Comparison of ENCODE assay signal across 13 cellular contexts in genomic region chr3:129352045-129352444, GRCh38.
DNase-seq lines count a peak whose midpoint lies in the region; ATAC-seq and TF ChIP-seq lines count a peak whose summit lies in the region.
"Had no signal": no experiment of that assay in that cellular context is flagged by ENCODE, and none has a peak within 500 bp of the region (broad histone marks: within the 10 kb centered on the region; RNA-seq: fewer than 3 reads in every experiment).

No MANE protein-coding gene starts in this region.

- DNase-seq in GM12864 (ENCODE audit: low read depth) (no peak), Karpas-422 (peak; percentile 62), cardiac fibroblast (ENCODE audit: low read depth in 2 of 2) (no peak), neural crest cell (ENCODE audit: low read depth, low spot score) (no peak), cerebellum (ENCODE audit: low spot score) (no peak), SKM-1 treated with dmso at 0.1 percent for 144 hours (lab: John Stamatoyannopoulos, UW; ENCODE audit: unreplicated experiment) (no peak)
- DNase-seq: activated CD4-positive, alpha-beta memory T cell treated with anti-CD3 and anti-CD28 coated beads for 36 hours; activated naive CD4-positive, alpha-beta T cell treated with anti-CD3 and anti-CD28 coated beads, Interleukin-2, amount 50 U/mL, for 16 hours; immature natural killer cell; NCI-H2029; transverse colon had no signal

- H4K20me1 ChIP-seq in Karpas-422 (ENCODE audit: insufficient read depth, low read depth, low read length): no peaks in the 10 kb centered on the region

- H3K27ac ChIP-seq in Karpas-422 (ENCODE audit: low read length): no peak overlapping the region
- H3K27ac ChIP-seq: transverse colon had no signal

- H3K9me2 ChIP-seq in Karpas-422 (replicated peaks; ENCODE audit: insufficient read depth, low read length): no peaks in the 10 kb centered on the region

- H3K9ac ChIP-seq in Karpas-422 (ENCODE audit: low read length): no peak overlapping the region

- H3K27ac Mint-ChIP-seq in neural crest cell (ENCODE audit: unreplicated experiment): no peak overlapping the region
- H3K27ac Mint-ChIP-seq: activated CD4-positive, alpha-beta memory T cell treated with anti-CD3 and anti-CD28 coated beads for 36 hours had no signal

- H3K36me3 ChIP-seq in Karpas-422 (ENCODE audit: insufficient read depth, low read length): no peaks in the 10 kb centered on the region
- H3K36me3 ChIP-seq: transverse colon had no signal

- no peak overlapping the region for H3K4me3 Mint-ChIP-seq in neural crest cell
- H3K4me3 Mint-ChIP-seq: activated CD4-positive, alpha-beta memory T cell treated with anti-CD3 and anti-CD28 coated beads for 36 hours; immature natural killer cell had no signal

- peaks cover 2% of the 10 kb centered on the region for H3K4me1 Mint-ChIP-seq in neural crest cell
- H3K4me1 Mint-ChIP-seq: immature natural killer cell had no signal

- TF ChIP-seq CTCF in GM12864 (IDR thresholded peaks at IDR 0.05; ENCODE audit: low read depth, low read length, missing control alignments): peak; percentile 67
- peak; percentile 18 for TF ChIP-seq CTCF in cardiac fibroblast (IDR thresholded peaks at IDR 0.05; ENCODE audit: low read depth, low read length)
- TF ChIP-seq CTCF in neural crest cell (conservative IDR thresholded peaks at IDR 0.05): peak; percentile 33

- no peaks in the 10 kb centered on the region for H3K27me3 ChIP-seq in Karpas-422 (ENCODE audit: low read length)
- H3K27me3 ChIP-seq: transverse colon had no signal

- no peaks in the 10 kb centered on the region for H3K9me3 ChIP-seq in Karpas-422 (ENCODE audit: low read length)
- H3K9me3 ChIP-seq: transverse colon had no signal

- H3K9me3 Mint-ChIP-seq in neural crest cell: no peaks in the 10 kb centered on the region
- H3K9me3 Mint-ChIP-seq: activated CD4-positive, alpha-beta memory T cell treated with anti-CD3 and anti-CD28 coated beads for 36 hours; immature natural killer cell had no signal

- no peak overlapping the region for H2AFZ ChIP-seq in Karpas-422 (ENCODE audit: low read length)

- no peaks in the 10 kb centered on the region for H3K27me3 Mint-ChIP-seq in neural crest cell (ENCODE audit: low read depth)
- H3K27me3 Mint-ChIP-seq: activated CD4-positive, alpha-beta memory T cell treated with anti-CD3 and anti-CD28 coated beads for 36 hours had no signal

- H3K4me1 ChIP-seq in Karpas-422 (ENCODE audit: low read length): no peaks in the 10 kb centered on the region
- H3K4me1 ChIP-seq: transverse colon had no signal

- H3K36me3 Mint-ChIP-seq in neural crest cell (ENCODE audit: low read depth): no peaks in the 10 kb centered on the region
- H3K36me3 Mint-ChIP-seq: activated CD4-positive, alpha-beta memory T cell treated with anti-CD3 and anti-CD28 coated beads for 36 hours; immature natural killer cell had no signal

- no peaks in the 10 kb centered on the region for H3K79me2 ChIP-seq in Karpas-422 (ENCODE audit: low read length)

- H3K4me3 ChIP-seq in GM12864 (ENCODE audit: low read depth, low read length): no peak overlapping the region
- no peak overlapping the region for H3K4me3 ChIP-seq in Karpas-422 (ENCODE audit: low read length)
- H3K4me3 ChIP-seq in cardiac fibroblast (replicated peaks in 1 of 2; ENCODE audit: low read depth in 2 of 2, low read length in 2 of 2): no peak overlapping the region
- H3K4me3 ChIP-seq: transverse colon had no signal

- no peak overlapping the region for H3K4me2 ChIP-seq in Karpas-422 (ENCODE audit: low read depth, low read length, poor library complexity, severe bottlenecking)

- ATAC-seq in GM21381 (IDR thresholded peaks at IDR 0.05; ENCODE audit: unreplicated experiment) (no peak), esophagus mucosa (no peak)
